ENCODE assay signal across 23 cellular contexts in genomic region chr2:77839102-77839501, GRCh38.
DNase-seq lines count a peak whose midpoint lies in the region; ATAC-seq and TF ChIP-seq lines count a peak whose summit lies in the region.
"Had no signal": no experiment of that assay in that cellular context is flagged by ENCODE, and none has a peak within 500 bp of the region (broad histone marks: within the 10 kb centered on the region; RNA-seq: fewer than 3 reads in every experiment).

No MANE protein-coding gene starts in this region.

- H3K79me2 ChIP-seq in mesendoderm (ENCODE audit: control insufficient read depth, insufficient read depth, low read length): no peaks in the 10 kb centered on the region

- H3K9me3 Mint-ChIP-seq in chondrocyte (ENCODE audit: low read depth): peaks cover 22% of the 10 kb centered on the region

- no peaks in the 10 kb centered on the region for H3K4me1 Mint-ChIP-seq in chondrocyte (ENCODE audit: low read depth)
- H3K4me1 Mint-ChIP-seq: CD8-positive, alpha-beta memory T cell; GM23338; T-cell had no signal

- no peak overlapping the region for H4K8ac ChIP-seq in mesendoderm (ENCODE audit: low read depth, low read length)

- no peak overlapping the region for H2AK5ac ChIP-seq in mesendoderm (ENCODE audit: low read length)

- no peak overlapping the region for H3K9ac ChIP-seq in mesendoderm (ENCODE audit: low read length)

- H4K5ac ChIP-seq in mesendoderm (ENCODE audit: low read length): no peak overlapping the region

- no peaks in the 10 kb centered on the region for H3K27me3 ChIP-seq in mesendoderm (ENCODE audit: insufficient read depth, low read length, poor library complexity)
- H3K27me3 ChIP-seq: SJCRH30 had no signal

- H3K36me3 Mint-ChIP-seq in chondrocyte (ENCODE audit: low read depth): no peaks in the 10 kb centered on the region
- H3K36me3 Mint-ChIP-seq: T-cell had no signal

- H3K27ac ChIP-seq in mesendoderm (ENCODE audit: low read depth, low read length): no peak overlapping the region
- H3K27ac ChIP-seq: C4-2B, SJCRH30 had no signal

- H3K4me3 ChIP-seq in epithelial cell of proximal tubule (ENCODE audit: low read depth, low read length) (peak overlapping the region; percentile 3), mesendoderm (ENCODE audit: low read length) (no peak overlapping the region)
- H3K4me3 ChIP-seq: GM23338, HAP-1, SJCRH30 had no signal

- TF ChIP-seq CTCF in epithelial cell of proximal tubule (conservative IDR thresholded peaks at IDR 0.05; ENCODE audit: low read depth, low read length): no peak
- TF ChIP-seq CTCF in chondrocyte (IDR thresholded peaks at IDR 0.05): no peak

- H2BK5ac ChIP-seq in mesendoderm (ENCODE audit: low read length): no peak overlapping the region

- H3K18ac ChIP-seq in mesendoderm (ENCODE audit: low read length): no peak overlapping the region

- no peak overlapping the region for H3K4me2 ChIP-seq in mesendoderm (ENCODE audit: low read length)
- H3K4me2 ChIP-seq: GM23338 had no signal

- no peaks in the 10 kb centered on the region for H3K27me3 Mint-ChIP-seq in chondrocyte (ENCODE audit: low read depth)
- H3K27me3 Mint-ChIP-seq: CD8-positive, alpha-beta memory T cell; T-cell had no signal

- H3K23ac ChIP-seq in mesendoderm (ENCODE audit: low read length): no peak overlapping the region

- no peaks in the 10 kb centered on the region for H3K79me1 ChIP-seq in mesendoderm (ENCODE audit: low read length)

- no peak overlapping the region for H3K27ac Mint-ChIP-seq in chondrocyte (ENCODE audit: unreplicated experiment)
- H3K27ac Mint-ChIP-seq: CD8-positive, alpha-beta memory T cell; GM23338; T-cell had no signal

- no peaks in the 10 kb centered on the region for H3K36me3 ChIP-seq in mesendoderm (ENCODE audit: control insufficient read depth, insufficient read depth, low read length)
- H3K36me3 ChIP-seq: HAP-1, SJCRH30 had no signal

- H2BK120ac ChIP-seq in mesendoderm (ENCODE audit: low read depth, low read length): no peak overlapping the region

- DNase-seq in epithelial cell of proximal tubule (ENCODE audit: low read depth) (peak; percentile 79), mesendoderm (peak; percentile 14), chondrocyte (ENCODE audit: low spot score) (no peak), C1 segment of cervical spinal cord (lab: John Stamatoyannopoulos, UW) (no peak), germinal center (ENCODE audit: low spot score) (no peak), cerebellum (ENCODE audit: low spot score) (no peak)
- DNase-seq: 8988T; AML-193; Calu3; CD8-positive, alpha-beta memory T cell; Kasumi-1; NCI-H1417 treated with DMSO at 0.1 percent for 48 hours; NCI-H187; NCI-H510A; NK-92 treated with Interleukin-12 subunit alpha and Interleukin-12 subunit beta, amount 100 ng/mL, for 24 hours; SJCRH30; T-cell had no signal

- no peak overlapping the region for H3K4me3 Mint-ChIP-seq in chondrocyte (ENCODE audit: unreplicated experiment)
- H3K4me3 Mint-ChIP-seq: CD8-positive, alpha-beta memory T cell; GM23338; T-cell had no signal

- H3K4me1 ChIP-seq in mesendoderm (ENCODE audit: control insufficient read depth, low read depth, low read length): no peaks in the 10 kb centered on the region
- H3K4me1 ChIP-seq: HAP-1, SJCRH30 had no signal

- no peak overlapping the region for H3K56ac ChIP-seq in mesendoderm (ENCODE audit: low read length)

- no peak overlapping the region for H2BK15ac ChIP-seq in mesendoderm (replicated peaks; ENCODE audit: low read depth)

- peak; percentile 71 for ATAC-seq in GM18873 (IDR thresholded peaks at IDR 0.05; ENCODE audit: low FRiP score, unreplicated experiment)
- ATAC-seq in HG03354 (IDR thresholded peaks at IDR 0.05; ENCODE audit: poor library complexity, severe bottlenecking, unreplicated experiment): peak; percentile 79
- ATAC-seq: GM23338, Panc1, T-cell had no signal

- H3K4ac ChIP-seq in mesendoderm (ENCODE audit: low read depth, low read length): no peak overlapping the region

Comparison
In these comparisons a context has a peak if more than half of its experiments do, and no peak if none do; other contexts are left out.
1. DNase-seq: peak in epithelial cell of proximal tubule (single experiment) and mesendoderm (single experiment); none in chondrocyte (single experiment), C1 segment of cervical spinal cord (0 of 14), germinal center (single experiment) and cerebellum (single experiment).